1 cellular context compared by ENCODE assay signal in the genomic region with DNA sequence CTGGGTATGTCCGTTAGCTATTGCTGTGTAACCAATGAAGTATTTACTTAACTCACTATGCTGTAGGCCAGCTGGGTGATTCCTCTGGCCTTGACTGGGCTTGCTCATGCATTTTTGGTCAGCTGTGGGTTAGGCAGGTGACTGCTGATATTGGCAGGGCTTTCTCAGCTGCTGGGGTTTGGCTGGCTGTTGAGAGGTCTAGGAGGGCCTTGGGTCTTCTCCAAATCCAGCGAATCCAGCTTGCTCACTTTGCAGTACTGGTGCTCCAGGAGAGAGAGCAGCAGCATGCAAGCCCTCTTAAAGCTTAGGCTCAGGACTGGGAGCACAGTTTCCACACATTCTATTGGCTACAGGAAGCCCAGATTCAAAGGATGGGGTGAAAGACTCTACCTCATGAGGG.
TF ChIP-seq lines count a peak whose summit lies in the region.

No MANE protein-coding gene starts in this region.

TF ChIP-seq in HepG2, 621 proteins besides CTCF, POLR2A, EP300 and RAD21 (continued from another document):
- TF ChIP-seq, protein P1, sequence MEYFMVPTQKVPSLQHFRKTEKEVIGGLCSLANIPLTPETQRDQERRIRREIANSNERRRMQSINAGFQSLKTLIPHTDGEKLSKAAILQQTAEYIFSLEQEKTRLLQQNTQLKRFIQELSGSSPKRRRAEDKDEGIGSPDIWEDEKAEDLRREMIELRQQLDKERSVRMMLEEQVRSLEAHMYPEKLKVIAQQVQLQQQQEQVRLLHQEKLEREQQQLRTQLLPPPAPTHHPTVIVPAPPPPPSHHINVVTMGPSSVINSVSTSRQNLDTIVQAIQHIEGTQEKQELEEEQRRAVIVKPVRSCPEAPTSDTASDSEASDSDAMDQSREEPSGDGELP (IDR thresholded peaks at IDR 0.05; ENCODE audit: borderline replicate concordance, low read depth): peak; percentile 82
- TF ChIP-seq JUND (CRISPR knock-in tag; IDR thresholded peaks at IDR 0.05): no peak
- TF ChIP-seq ZFP36 (IDR thresholded peaks at IDR 0.05; ENCODE audit: borderline replicate concordance, low read depth, low read length, partially characterized antibody): peak; percentile 19
- peak; percentile 23; the same call in 1 of the 2 replicates for TF ChIP-seq FOXA3 (CRISPR knock-in tag; IDR thresholded peaks at IDR 0.05)
- 0 out of 2 replicates have a peak, but pooled peaks have one; percentile 18 for TF ChIP-seq ZNF644 (CRISPR knock-in tag; IDR thresholded peaks at IDR 0.05; ENCODE audit: low read depth)
- TF ChIP-seq ZNF782 (CRISPR knock-in tag; IDR thresholded peaks at IDR 0.05; ENCODE audit: borderline replicate concordance): no peak
